In the genomic region with DNA sequence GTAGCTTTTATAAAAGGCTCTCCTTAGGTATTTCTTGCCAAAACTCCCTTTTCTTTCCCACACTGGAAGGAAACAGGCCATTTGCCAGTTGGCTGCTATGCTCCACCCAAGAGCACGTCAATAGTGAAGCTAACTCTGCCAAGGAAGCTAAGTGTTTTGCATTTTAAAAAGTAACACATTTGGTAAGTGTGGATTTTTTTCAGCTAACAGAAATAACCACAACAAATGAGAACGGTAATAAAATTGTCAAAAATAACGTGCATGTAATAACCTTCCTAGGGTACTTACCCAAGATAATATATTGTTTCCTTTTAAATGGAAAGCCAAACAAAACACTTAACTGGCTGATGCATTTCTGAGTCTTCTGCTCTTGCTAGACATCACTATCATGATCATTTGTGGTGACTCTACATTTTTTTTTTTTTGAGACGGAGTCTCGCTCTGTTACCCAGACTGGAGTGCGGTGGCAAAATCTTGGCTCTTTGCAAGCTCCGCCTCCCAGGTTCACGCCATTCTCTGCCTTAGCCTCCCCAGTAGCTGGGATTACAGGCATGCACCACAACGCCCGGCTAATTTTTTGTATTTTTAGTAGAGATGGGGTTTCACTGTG, we compare ENCODE assay signal across 9 cellular contexts. TPM values are rescaled to one million over a fixed set of nuclear protein-coding genes. Genes with fewer than 3 reads are reported as not detected.
DNase-seq lines count a peak whose midpoint lies in the region; ATAC-seq and TF ChIP-seq lines count a peak whose summit lies in the region.
"Had no signal": no experiment of that assay in that cellular context is flagged by ENCODE, and none has a peak within 500 bp of the region (broad histone marks: within the 10 kb centered on the region; RNA-seq: fewer than 3 reads in every experiment).

No MANE protein-coding gene starts in this region.

- H3K4me1 ChIP-seq in Karpas-422 (ENCODE audit: low read length): peaks cover 17% of the 10 kb centered on the region
- H3K4me1 ChIP-seq in MM.1S (ENCODE audit: low read length): peaks cover 10% of the 10 kb centered on the region; the same call in 1 of the 2 replicates

- H3K27me3 Mint-ChIP-seq in activated naive CD4-positive, alpha-beta T cell treated with anti-CD3 and anti-CD28 coated beads, Interleukin-2, amount 10 ng/mL, durations not matched to agents 7 days and 5 days: no peaks in the 10 kb centered on the region

- no peak overlapping the region for H3K4me2 ChIP-seq in Karpas-422 (ENCODE audit: low read depth, low read length, poor library complexity, severe bottlenecking)
- no peak overlapping the region for H3K4me2 ChIP-seq in MM.1S (ENCODE audit: low read depth, low read length)

- H2AFZ ChIP-seq in Karpas-422 (ENCODE audit: low read length) (no peak overlapping the region), MM.1S (ENCODE audit: low read length) (no peak overlapping the region)

- peaks cover 37% of the 10 kb centered on the region for H3K36me3 Mint-ChIP-seq in activated naive CD4-positive, alpha-beta T cell treated with anti-CD3 and anti-CD28 coated beads, Interleukin-2, amount 10 ng/mL, durations not matched to agents 7 days and 5 days

- H3K4me3 ChIP-seq in Karpas-422 (ENCODE audit: low read length): no peak overlapping the region
- H3K4me3 ChIP-seq in cardiac fibroblast (replicated peaks in 1 of 2; ENCODE audit: low read depth in 2 of 2, low read length in 2 of 2): no peak overlapping the region
- no peak overlapping the region for H3K4me3 ChIP-seq in MM.1S (ENCODE audit: low read length)

- no peak overlapping the region for H3K9ac ChIP-seq in Karpas-422 (ENCODE audit: low read length)
- H3K9ac ChIP-seq in MM.1S (ENCODE audit: low read length): no peak overlapping the region

- H3K9me2 ChIP-seq in Karpas-422 (replicated peaks; ENCODE audit: insufficient read depth, low read length) (no peaks in the 10 kb centered on the region), MM.1S (replicated peaks; ENCODE audit: insufficient read depth, low read length) (no peaks in the 10 kb centered on the region)

- no peak overlapping the region for H3K4me3 Mint-ChIP-seq in activated naive CD4-positive, alpha-beta T cell treated with anti-CD3 and anti-CD28 coated beads, Interleukin-2, amount 10 ng/mL, durations not matched to agents 7 days and 5 days

- H3F3A ChIP-seq in MM.1S (ENCODE audit: insufficient read depth, low read length): peaks cover 9% of the 10 kb centered on the region; the same call in 1 of the 2 replicates

- H3K36me3 ChIP-seq in Karpas-422 (ENCODE audit: insufficient read depth, low read length): peaks cover 44% of the 10 kb centered on the region; the same call in 1 of the 2 replicates
- no peaks in the 10 kb centered on the region; the same call in 1 of the 2 replicates for H3K36me3 ChIP-seq in MM.1S (replicated peaks; ENCODE audit: insufficient read depth, low read length)

- ATAC-seq in left colon: no peak

- intact Hi-C loops in left colon (cut with DNase I, micrococcal nuclease): no loop called here

- H3K27ac Mint-ChIP-seq in activated naive CD4-positive, alpha-beta T cell treated with anti-CD3 and anti-CD28 coated beads, Interleukin-2, amount 10 ng/mL, durations not matched to agents 7 days and 5 days: no peak overlapping the region

- CTCF ChIA-PET in activated naive CD4-positive, alpha-beta T cell treated with anti-CD3 and anti-CD28 coated beads, Interleukin-2, amount 10 ng/mL, durations not matched to agents 7 days and 5 days (lab: Charles Lee): no interaction called here

- H3K27ac ChIP-seq in Karpas-422 (ENCODE audit: low read length) (no peak overlapping the region), MM.1S (ENCODE audit: low read length) (no peak overlapping the region)

- peaks cover 15% of the 10 kb centered on the region for H4K20me1 ChIP-seq in Karpas-422 (ENCODE audit: insufficient read depth, low read depth, low read length)
- no peaks in the 10 kb centered on the region for H4K20me1 ChIP-seq in MM.1S (ENCODE audit: insufficient read depth, low read length)

- H3K9me3 ChIP-seq in Karpas-422 (ENCODE audit: low read length) (no peaks in the 10 kb centered on the region), MM.1S (replicated peaks; ENCODE audit: insufficient read depth, low read length) (no peaks in the 10 kb centered on the region)

- TF ChIP-seq CTCF in cardiac fibroblast (IDR thresholded peaks at IDR 0.05; ENCODE audit: low read depth, low read length) (no peak), MM.1S (IDR thresholded peaks at IDR 0.05; ENCODE audit: low read length) (no peak)

- peaks cover 37% of the 10 kb centered on the region for H3K4me1 Mint-ChIP-seq in activated naive CD4-positive, alpha-beta T cell treated with anti-CD3 and anti-CD28 coated beads, Interleukin-2, amount 10 ng/mL, durations not matched to agents 7 days and 5 days

- H3K9me3 Mint-ChIP-seq in activated naive CD4-positive, alpha-beta T cell treated with anti-CD3 and anti-CD28 coated beads, Interleukin-2, amount 10 ng/mL, durations not matched to agents 7 days and 5 days: no peaks in the 10 kb centered on the region

- H3K79me2 ChIP-seq in Karpas-422 (ENCODE audit: low read length) (peaks cover 74% of the 10 kb centered on the region), MM.1S (ENCODE audit: low read length) (peaks cover 39% of the 10 kb centered on the region)

- DNase-seq in Karpas-422 (peak; percentile 37), cardiac fibroblast (ENCODE audit: low read depth in 2 of 2) (peak; percentile 66 to 94), left colon (peak; percentile 16 to 40), stromal cell of bone marrow (ENCODE audit: low read depth) (peak; percentile 83), UCSD-AML1 (lab: John Stamatoyannopoulos, UW; ENCODE audit: unreplicated experiment) (no peak), MM.1S (no peak), NCI-H2107 treated with DMSO at 0.1 percent for 48 hours (lab: John Stamatoyannopoulos, UW; ENCODE audit: unreplicated experiment) (no peak)
- DNase-seq in activated naive CD4-positive, alpha-beta T cell treated with anti-CD3 and anti-CD28 coated beads, Interleukin-2, amount 10 ng/mL, durations not matched to agents 7 days and 5 days: no peak
- DNase-seq: NCI-H1436 treated with DMSO at 0.1 percent for 48 hours had no signal

- H3K27me3 ChIP-seq in Karpas-422 (ENCODE audit: low read length) (no peaks in the 10 kb centered on the region), MM.1S (replicated peaks; ENCODE audit: insufficient read depth, low read length) (no peaks in the 10 kb centered on the region)

RNA-seq across cellular contexts. Expression of a gene that starts 4.6 kb away (rescaled TPM):
- total RNA-seq in Karpas-422 (2014; rRNA removed; shearing (Covaris generic); ENCODE audit: low replicate concordance): 27.2 and 42.0 TPM in 2 replicates
- total RNA-seq in left colon: 10 to 100 TPM; 36.1 to 36.4 TPM

RNA-seq across cellular contexts. Expression of a gene that starts 17.4 kb away (rescaled TPM):
- total RNA-seq in Karpas-422 (2014; rRNA removed; shearing (Covaris generic); ENCODE audit: low replicate concordance): 61.8 and 87.2 TPM in 2 replicates
- total RNA-seq in left colon: 10 to 100 TPM; 29.0 to 29.9 TPM

Comparison
In these comparisons a context has a peak if more than half of its experiments do, and no peak if none do; other contexts are left out.
1. DNase-seq: peak in Karpas-422 (single experiment), cardiac fibroblast (2 of 2), left colon (2 of 2) and stromal cell of bone marrow (single experiment); none in activated naive CD4-positive, alpha-beta T cell treated with anti-CD3 and anti-CD28 coated beads, Interleukin-2, amount 10 ng/mL, durations not matched to agents 7 days and 5 days (single experiment), UCSD-AML1 (single experiment), MM.1S (single experiment) and NCI-H2107 treated with DMSO at 0.1 percent for 48 hours (single experiment).